In the genomic region with DNA sequence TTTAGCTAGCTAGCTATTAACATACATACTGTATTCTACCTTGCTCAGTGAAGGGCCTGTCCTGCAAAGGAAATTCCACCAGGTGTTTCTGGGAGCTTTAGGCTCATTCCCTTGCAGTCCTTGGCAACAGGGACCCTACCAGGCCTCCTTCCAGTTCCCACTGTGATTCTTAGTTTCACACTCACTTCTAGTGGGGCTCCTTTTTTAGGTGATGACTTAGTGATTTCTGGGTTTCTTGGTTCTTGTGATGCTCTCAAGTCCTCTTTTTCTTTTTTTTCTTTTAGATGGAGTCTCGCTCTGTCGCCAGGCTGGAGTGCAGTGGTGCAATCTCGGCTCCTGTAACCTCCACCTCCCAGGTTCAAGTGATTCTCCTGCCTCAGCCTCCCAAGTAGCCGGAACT, we compare ENCODE assay signal across 28 cellular contexts.
"Had no signal": no experiment of that assay in that cellular context is flagged by ENCODE, and none has a peak within 500 bp of the region (broad histone marks: within the 10 kb centered on the region; RNA-seq: fewer than 3 reads in every experiment).

No MANE protein-coding gene starts in this region.

- H3K4me1 ChIP-seq: ascending aorta, breast epithelium, colonic mucosa had no signal

- H3K27ac Mint-ChIP-seq: activated CD4-positive, alpha-beta memory T cell treated with anti-CD3 and anti-CD28 coated beads, Interleukin-2, amount 10 ng/mL, durations not matched to agents 7 days and 5 days; activated CD4-positive, alpha-beta T cell treated with anti-CD3 and anti-CD28 coated beads, Interleukin-2, amount 10 ng/mL, durations not matched to agents 7 days and 5 days; activated naive CD4-positive, alpha-beta T cell treated with anti-CD3 and anti-CD28 coated beads, Interleukin-2, amount 10 ng/mL, durations not matched to agents 7 days and 5 days; activated naive CD4-positive, alpha-beta T cell treated with anti-CD3 and anti-CD28 coated beads, Interleukin-2, amount 50 U/mL, for 72 hours; activated naive CD8-positive, alpha-beta T cell treated with anti-CD3 and anti-CD28 coated beads, Interleukin-2, amount 10 ng/mL, durations not matched to agents 7 days and 5 days; activated T-cell treated with anti-CD3 and anti-CD28 coated beads, Interleukin-2, amount 50 U/mL, for 24 hours; activated T-cell treated with anti-CD3 and anti-CD28 coated beads, Interleukin-2, amount 50 U/mL, for 72 hours; brain; dendritic cell treated with granulocyte-macrophage colony-stimulating factor and Interleukin-4, amounts not matched to agents 40 ng/mL and 50 ng/mL, for 4 days had no signal

- H3K4me3 Mint-ChIP-seq: activated CD4-positive, alpha-beta memory T cell treated with anti-CD3 and anti-CD28 coated beads, Interleukin-2, amount 10 ng/mL, durations not matched to agents 7 days and 5 days; activated CD4-positive, alpha-beta T cell treated with anti-CD3 and anti-CD28 coated beads, Interleukin-2, amount 10 ng/mL, durations not matched to agents 7 days and 5 days; activated naive CD4-positive, alpha-beta T cell treated with anti-CD3 and anti-CD28 coated beads, Interleukin-2, amount 10 ng/mL, durations not matched to agents 7 days and 5 days; activated naive CD8-positive, alpha-beta T cell treated with anti-CD3 and anti-CD28 coated beads, Interleukin-2, amount 10 ng/mL, durations not matched to agents 7 days and 5 days; activated T-cell treated with anti-CD3 and anti-CD28 coated beads, Interleukin-2, amount 50 U/mL, for 24 hours; activated T-cell treated with anti-CD3 and anti-CD28 coated beads, Interleukin-2, amount 50 U/mL, for 72 hours; brain; dendritic cell treated with granulocyte-macrophage colony-stimulating factor and Interleukin-4, amounts not matched to agents 40 ng/mL and 50 ng/mL, for 4 days had no signal

- H3K27me3 ChIP-seq: ascending aorta, breast epithelium, cardiac muscle cell, colonic mucosa, dorsolateral prefrontal cortex, esophagus squamous epithelium, gastroesophageal sphincter had no signal

- H3K27ac ChIP-seq: ascending aorta, breast epithelium, cardiac muscle cell, colonic mucosa, dorsolateral prefrontal cortex, esophagus squamous epithelium had no signal

- H3K27me3 Mint-ChIP-seq: activated CD4-positive, alpha-beta memory T cell treated with anti-CD3 and anti-CD28 coated beads, Interleukin-2, amount 10 ng/mL, durations not matched to agents 7 days and 5 days; activated CD4-positive, alpha-beta T cell treated with anti-CD3 and anti-CD28 coated beads, Interleukin-2, amount 10 ng/mL, durations not matched to agents 7 days and 5 days; activated naive CD4-positive, alpha-beta T cell treated with anti-CD3 and anti-CD28 coated beads, Interleukin-2, amount 10 ng/mL, durations not matched to agents 7 days and 5 days; activated naive CD8-positive, alpha-beta T cell treated with anti-CD3 and anti-CD28 coated beads, Interleukin-2, amount 10 ng/mL, durations not matched to agents 7 days and 5 days; activated T-cell treated with anti-CD3 and anti-CD28 coated beads, Interleukin-2, amount 50 U/mL, for 24 hours; brain; dendritic cell treated with granulocyte-macrophage colony-stimulating factor and Interleukin-4, amounts not matched to agents 40 ng/mL and 50 ng/mL, for 4 days had no signal

- ATAC-seq: activated naive CD4-positive, alpha-beta T cell treated with anti-CD3 and anti-CD28 coated beads, Interleukin-2, amount 50 U/mL, for 72 hours; activated T-cell treated with anti-CD3 and anti-CD28 coated beads, Interleukin-2, amount 50 U/mL, for 72 hours; gastroesophageal sphincter had no signal

- H3K36me3 Mint-ChIP-seq: activated naive CD4-positive, alpha-beta T cell treated with anti-CD3 and anti-CD28 coated beads, Interleukin-2, amount 10 ng/mL, durations not matched to agents 7 days and 5 days; activated naive CD4-positive, alpha-beta T cell treated with anti-CD3 and anti-CD28 coated beads, Interleukin-2, amount 50 U/mL, for 72 hours had no signal

- H3K36me3 ChIP-seq: ascending aorta, breast epithelium, cardiac muscle cell, colonic mucosa, esophagus squamous epithelium, gastroesophageal sphincter had no signal

- H3K9me3 Mint-ChIP-seq: activated CD4-positive, alpha-beta memory T cell treated with anti-CD3 and anti-CD28 coated beads, Interleukin-2, amount 10 ng/mL, durations not matched to agents 7 days and 5 days; activated CD4-positive, alpha-beta T cell treated with anti-CD3 and anti-CD28 coated beads, Interleukin-2, amount 10 ng/mL, durations not matched to agents 7 days and 5 days; activated naive CD4-positive, alpha-beta T cell treated with anti-CD3 and anti-CD28 coated beads, Interleukin-2, amount 10 ng/mL, durations not matched to agents 7 days and 5 days; activated naive CD4-positive, alpha-beta T cell treated with anti-CD3 and anti-CD28 coated beads, Interleukin-2, amount 50 U/mL, for 72 hours; activated naive CD8-positive, alpha-beta T cell treated with anti-CD3 and anti-CD28 coated beads, Interleukin-2, amount 10 ng/mL, durations not matched to agents 7 days and 5 days; activated T-cell treated with anti-CD3 and anti-CD28 coated beads, Interleukin-2, amount 50 U/mL, for 24 hours; activated T-cell treated with anti-CD3 and anti-CD28 coated beads, Interleukin-2, amount 50 U/mL, for 72 hours; brain; dendritic cell treated with granulocyte-macrophage colony-stimulating factor and Interleukin-4, amounts not matched to agents 40 ng/mL and 50 ng/mL, for 4 days had no signal

- H3K4me3 ChIP-seq: ascending aorta, breast epithelium, cardiac muscle cell, colonic mucosa, dorsolateral prefrontal cortex, esophagus squamous epithelium, gastroesophageal sphincter had no signal

- DNase-seq: activated CD4-positive, alpha-beta memory T cell treated with anti-CD3 and anti-CD28 coated beads, Interleukin-2, amount 10 ng/mL, durations not matched to agents 7 days and 5 days; activated CD4-positive, alpha-beta T cell treated with anti-CD3 and anti-CD28 coated beads for 1 hour; activated CD4-positive, alpha-beta T cell treated with anti-CD3 and anti-CD28 coated beads for 4 hours; activated CD4-positive, alpha-beta T cell treated with anti-CD3 and anti-CD28 coated beads, Interleukin-2, amount 10 ng/mL, durations not matched to agents 7 days and 5 days; activated CD4-positive, alpha-beta T cell treated with anti-CD3 and anti-CD28 coated beads, Interleukin-2, amount 50 U/mL, for 4 hours; activated CD8-positive, alpha-beta memory T cell treated with anti-CD3 and anti-CD28 coated beads, Interleukin-2, amount 50 U/mL, for 48 hours; activated gamma-delta T cell; activated naive CD4-positive, alpha-beta T cell; activated naive CD4-positive, alpha-beta T cell treated with anti-CD3 and anti-CD28 coated beads, Interleukin-2, amount 10 ng/mL, durations not matched to agents 7 days and 5 days; activated naive CD8-positive, alpha-beta T cell treated with anti-CD3 and anti-CD28 coated beads, Interleukin-2, amount 10 ng/mL, durations not matched to agents 7 days and 5 days; activated T-cell treated with anti-CD3 and anti-CD28 coated beads for 4 hours; activated T-cell treated with anti-CD3 and anti-CD28 coated beads, Interleukin-2, amount 50 U/mL, for 24 hours; activated T-cell treated with anti-CD3 and anti-CD28 coated beads, Interleukin-2, amount 50 U/mL, for 72 hours; central memory CD4-positive, alpha-beta T cell; cerebellar nuclear complex; colonic mucosa; dorsolateral prefrontal cortex; effector memory CD4-positive, alpha-beta T cell; esophagus squamous epithelium; foreskin melanocyte; T-helper 2 cell had no signal

- H3K9me3 ChIP-seq: ascending aorta, breast epithelium, colonic mucosa, esophagus squamous epithelium, gastroesophageal sphincter had no signal
